Comparison of ENCODE assay signal across 8 cellular contexts in the genomic region with DNA sequence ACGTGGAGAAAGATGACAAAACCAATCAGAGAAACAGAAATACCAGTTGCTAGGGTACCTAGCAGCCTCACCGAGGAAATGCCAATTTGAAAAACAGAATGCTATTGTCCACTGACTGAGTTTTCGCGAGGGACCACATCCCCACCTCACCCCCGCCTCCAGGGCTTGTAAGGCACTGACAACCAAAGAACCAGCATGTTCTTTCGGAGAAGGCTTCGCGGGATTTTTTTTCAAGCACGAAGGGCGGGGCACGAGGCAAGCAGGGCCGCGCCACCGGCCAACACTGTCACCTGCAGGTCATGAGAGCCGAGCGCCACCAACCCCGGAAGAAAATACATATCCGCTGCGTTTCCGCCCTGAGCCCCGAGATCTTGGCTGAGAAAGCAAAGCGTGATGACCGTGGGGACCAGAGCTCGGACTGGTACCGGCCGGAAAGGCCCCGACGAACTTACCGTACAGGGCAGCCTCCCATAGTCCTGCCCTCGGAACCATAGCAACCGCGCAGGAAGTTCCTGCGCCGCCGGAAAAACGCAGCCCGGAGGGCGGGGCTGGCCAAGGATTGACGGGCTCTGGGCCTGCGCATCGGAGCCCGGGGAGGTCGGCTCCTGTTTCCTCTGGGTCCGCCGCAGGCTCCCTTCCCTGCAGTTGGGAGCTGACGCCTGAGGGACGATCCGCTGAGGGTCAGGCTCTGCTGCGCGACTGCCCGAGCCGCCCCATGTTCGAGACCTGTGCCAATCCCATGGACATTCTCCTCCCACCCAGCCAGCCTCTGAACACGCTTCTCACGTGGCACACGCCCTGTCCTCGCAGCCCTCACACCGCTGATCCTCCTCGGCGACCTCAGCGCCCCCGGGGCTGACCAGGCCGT. TPM values are rescaled to one million over a fixed set of nuclear protein-coding genes. Genes with fewer than 3 reads are reported as not detected.
A peak's percentile ranks its signal among the peaks of the same experiment; 100 is the strongest.
DNase-seq lines count a peak whose midpoint lies in the region; ATAC-seq and TF ChIP-seq lines count a peak whose summit lies in the region.

No MANE protein-coding gene starts in this region.

- peak overlapping the region; percentile 91 to 98 (median 96) for H3K27ac Mint-ChIP-seq in immature natural killer cell

- peak overlapping the region; percentile 84 for H3K27ac ChIP-seq in smooth muscle cell (ENCODE audit: low read depth)

- ATAC-seq in GM18909 (IDR thresholded peaks at IDR 0.05; ENCODE audit: poor library complexity, unreplicated experiment) (peak; percentile 89), HG03159 (IDR thresholded peaks at IDR 0.05; ENCODE audit: unreplicated experiment) (peak; percentile 88)

- no peaks in the 10 kb centered on the region for H3F3A ChIP-seq in smooth muscle cell (ENCODE audit: low read depth)

- peak; percentile 57 for DNase-seq in AG09319 (ENCODE audit: extremely low read depth, low read depth)
- DNase-seq in NCI-H2196 treated with DMSO at 0.1 percent for 48 hours (lab: John Stamatoyannopoulos, UW; ENCODE audit: unreplicated experiment): peak; percentile 71
- DNase-seq in cardiac fibroblast (ENCODE audit: low read depth in 2 of 2): peak; percentile 86 to 91
- DNase-seq in immature natural killer cell: peak; percentile 89 to 93 (median 92)
- peak; percentile 68 for DNase-seq in smooth muscle cell (lab: John Stamatoyannopoulos, UW; ENCODE audit: unreplicated experiment)

- H3K36me3 Mint-ChIP-seq in immature natural killer cell: no peaks in the 10 kb centered on the region

- H3K27me3 Mint-ChIP-seq in immature natural killer cell (ENCODE audit: low read depth in 3 of 3): peaks cover 7 to 19% (median 11%) of the 10 kb centered on the region in 3 donors

- H3K9me3 ChIP-seq in smooth muscle cell (replicated peaks; ENCODE audit: low read depth): no peaks in the 10 kb centered on the region

- no peaks in the 10 kb centered on the region for H4K20me1 ChIP-seq in smooth muscle cell (ENCODE audit: low read depth)

- no peaks in the 10 kb centered on the region for H3K27me3 ChIP-seq in smooth muscle cell (ENCODE audit: low read depth)

- H2AFZ ChIP-seq in smooth muscle cell (ENCODE audit: low read depth): peak overlapping the region; percentile 67

- H3K9ac ChIP-seq in smooth muscle cell (ENCODE audit: low read depth): peak overlapping the region; percentile 68

- peaks cover 5% of the 10 kb centered on the region for H3K4me1 ChIP-seq in smooth muscle cell (ENCODE audit: low read depth)

- peak overlapping the region; percentile 87 to 96 (median 93) for H3K4me3 Mint-ChIP-seq in immature natural killer cell

- H3K79me2 ChIP-seq in smooth muscle cell (ENCODE audit: low read depth): no peaks in the 10 kb centered on the region

- peak overlapping the region; percentile 61 for H3K4me3 ChIP-seq in WI38 (ENCODE audit: low read depth, low read length)
- H3K4me3 ChIP-seq in cardiac fibroblast (replicated peaks in 1 of 2; ENCODE audit: low read depth in 2 of 2, low read length in 2 of 2): peak overlapping the region; percentile 63 to 73
- H3K4me3 ChIP-seq in smooth muscle cell: peak overlapping the region; percentile 74

- WGBS in smooth muscle cell (ENCODE audit: low lambda C conversion rate): 41% methylated on average over 51 of the region's 63 CpGs

- TF ChIP-seq CTCF in AG09319 (IDR thresholded peaks at IDR 0.05; ENCODE audit: low read depth, low read length) (peak; percentile 17), WI38 (IDR thresholded peaks at IDR 0.05; ENCODE audit: low read depth, low read length) (no peak), cardiac fibroblast (IDR thresholded peaks at IDR 0.05; ENCODE audit: low read depth, low read length) (peak; percentile 9), smooth muscle cell (IDR thresholded peaks at IDR 0.05; ENCODE audit: borderline replicate concordance, insufficient read depth, poor library complexity, severe bottlenecking) (peak; percentile 41)

- no peaks in the 10 kb centered on the region for H3K9me3 Mint-ChIP-seq in immature natural killer cell

- H3K4me2 ChIP-seq in smooth muscle cell: peak overlapping the region; percentile 83

- no peaks in the 10 kb centered on the region for H3K36me3 ChIP-seq in smooth muscle cell (ENCODE audit: low read depth)

- peaks cover 22 to 23% of the 10 kb centered on the region in 2 donors for H3K4me1 Mint-ChIP-seq in immature natural killer cell

RNA-seq across cellular contexts. Expression of gene PAGE5, which starts 59.2 kb away (rescaled TPM):
- polyA plus RNA-seq in immature natural killer cell (not detected), smooth muscle cell (not detected in 2 replicates)
- not detected in 2 replicates for total RNA-seq in smooth muscle cell

Comparison
In these comparisons a context has a peak if more than half of its experiments do, and no peak if none do; other contexts are left out.
1. Peak in every context shown above with its lines: DNase-seq, ATAC-seq, H3K4me3 ChIP-seq and H3K27ac ChIP-seq.